18 cellular contexts compared by ENCODE assay signal in genomic region chr18:38972571-38972970, GRCh38.
DNase-seq lines count a peak whose midpoint lies in the region; TF ChIP-seq lines count a peak whose summit lies in the region.
"Had no signal": no experiment of that assay in that cellular context is flagged by ENCODE, and none has a peak within 500 bp of the region (broad histone marks: within the 10 kb centered on the region; RNA-seq: fewer than 3 reads in every experiment).

No MANE protein-coding gene starts in this region.

- H3K4me3 Mint-ChIP-seq in activated CD4-positive, alpha-beta memory T cell treated with anti-CD3 and anti-CD28 coated beads for 36 hours: no peak overlapping the region
- H3K4me3 Mint-ChIP-seq: CD4-positive, CD25-positive, alpha-beta regulatory T cell; H9 had no signal

- H3K36me3 ChIP-seq in mesenchymal stem cell (ENCODE audit: control insufficient read depth in 1 of 2, insufficient read depth in 2 of 2, low read depth in 1 of 2, low read length in 2 of 2) (no peaks in the 10 kb centered on the region), smooth muscle cell (ENCODE audit: low read depth) (no peaks in the 10 kb centered on the region)
- H3K36me3 ChIP-seq: BE2C had no signal

- no peak overlapping the region for H3K9ac ChIP-seq in mesenchymal stem cell (ENCODE audit: low read length)
- H3K9ac ChIP-seq in smooth muscle cell (ENCODE audit: low read depth): no peak overlapping the region

- no peak overlapping the region for H3K4me2 ChIP-seq in mesenchymal stem cell (ENCODE audit: low read length, poor library complexity, severe bottlenecking)
- H3K4me2 ChIP-seq in smooth muscle cell: peak overlapping the region; percentile 19

- H2BK15ac ChIP-seq in mesenchymal stem cell (ENCODE audit: low read depth, poor library complexity, severe bottlenecking): no peak overlapping the region

- no peak overlapping the region for H2BK120ac ChIP-seq in mesenchymal stem cell (ENCODE audit: low read depth, low read length)

- H2AK5ac ChIP-seq in mesenchymal stem cell (ENCODE audit: low read length, severe bottlenecking): no peak overlapping the region

- H3K4me1 ChIP-seq in mesenchymal stem cell (ENCODE audit: control insufficient read depth, insufficient read depth, low read depth, low read length) (no peaks in the 10 kb centered on the region), smooth muscle cell (ENCODE audit: low read depth) (no peaks in the 10 kb centered on the region)
- H3K4me1 ChIP-seq: BE2C had no signal

- H4K91ac ChIP-seq in mesenchymal stem cell (ENCODE audit: low read length): no peak overlapping the region

- no peak overlapping the region for H2BK5ac ChIP-seq in mesenchymal stem cell (ENCODE audit: low read depth, low read length, poor library complexity, severe bottlenecking)

- no peak overlapping the region for H4K8ac ChIP-seq in mesenchymal stem cell (ENCODE audit: low read length)

- H3K9me3 Mint-ChIP-seq in activated CD4-positive, alpha-beta memory T cell treated with anti-CD3 and anti-CD28 coated beads for 36 hours: no peaks in the 10 kb centered on the region
- H3K9me3 Mint-ChIP-seq: H9 had no signal

- H3K79me1 ChIP-seq in mesenchymal stem cell (replicated peaks; ENCODE audit: low read length, poor library complexity, severe bottlenecking): no peaks in the 10 kb centered on the region

- no peak overlapping the region for H3K4me3 ChIP-seq in mesenchymal stem cell (ENCODE audit: insufficient read depth in 1 of 2, low read depth in 1 of 2, low read length in 2 of 2)
- no peak overlapping the region for H3K4me3 ChIP-seq in smooth muscle cell
- H3K4me3 ChIP-seq: GM12878 had no signal

- H3K4ac ChIP-seq in mesenchymal stem cell (ENCODE audit: low read depth in 1 of 2, low read length in 2 of 2): no peak overlapping the region

- no peaks in the 10 kb centered on the region for H3K27me3 ChIP-seq in mesenchymal stem cell (ENCODE audit: control insufficient read depth in 1 of 2, insufficient read depth in 1 of 2, low read length in 2 of 2)
- H3K27me3 ChIP-seq in smooth muscle cell (ENCODE audit: low read depth): no peaks in the 10 kb centered on the region
- H3K27me3 ChIP-seq: BE2C had no signal

- no peak overlapping the region for H3K27ac Mint-ChIP-seq in activated CD4-positive, alpha-beta memory T cell treated with anti-CD3 and anti-CD28 coated beads for 36 hours
- H3K27ac Mint-ChIP-seq: CD4-positive, CD25-positive, alpha-beta regulatory T cell; CD8-positive, alpha-beta memory T cell; H9 had no signal

- no peaks in the 10 kb centered on the region for H4K20me1 ChIP-seq in smooth muscle cell (ENCODE audit: low read depth)

- H3K36me3 Mint-ChIP-seq in activated CD4-positive, alpha-beta memory T cell treated with anti-CD3 and anti-CD28 coated beads for 36 hours: no peaks in the 10 kb centered on the region
- H3K36me3 Mint-ChIP-seq: CD4-positive, CD25-positive, alpha-beta regulatory T cell had no signal

- no peak overlapping the region for H3K18ac ChIP-seq in mesenchymal stem cell (ENCODE audit: low read depth in 1 of 2, low read length in 2 of 2)

- POLR2A ChIA-PET in activated CD4-positive, alpha-beta memory T cell treated with anti-CD3 and anti-CD28 coated beads for 36 hours (lab: Charles Lee): no interaction called here

- H3K79me2 ChIP-seq in smooth muscle cell (ENCODE audit: low read depth): no peaks in the 10 kb centered on the region

- no peaks in the 10 kb centered on the region for H3F3A ChIP-seq in smooth muscle cell (ENCODE audit: low read depth)

- H3K27me3 Mint-ChIP-seq in activated CD4-positive, alpha-beta memory T cell treated with anti-CD3 and anti-CD28 coated beads for 36 hours: peaks cover 2% of the 10 kb centered on the region
- H3K27me3 Mint-ChIP-seq: CD4-positive, CD25-positive, alpha-beta regulatory T cell; CD8-positive, alpha-beta memory T cell had no signal

- intact Hi-C loops in activated CD4-positive, alpha-beta memory T cell treated with anti-CD3 and anti-CD28 coated beads for 36 hours (cut with micrococcal nuclease): no loop called here

- no peak overlapping the region for H3K27ac ChIP-seq in mesenchymal stem cell (ENCODE audit: low read length, poor library complexity, severe bottlenecking)
- H3K27ac ChIP-seq in smooth muscle cell (ENCODE audit: low read depth): no peak overlapping the region
- no peak overlapping the region for H3K27ac ChIP-seq in substantia nigra (ENCODE audit: low read depth, low read length, poor library complexity, severe bottlenecking)

- CTCF ChIA-PET in activated CD4-positive, alpha-beta memory T cell treated with anti-CD3 and anti-CD28 coated beads for 36 hours (lab: Charles Lee): no interaction called here

- H3K14ac ChIP-seq in mesenchymal stem cell (ENCODE audit: low read length in 2 of 2): no peak overlapping the region

- TF ChIP-seq CTCF in smooth muscle cell (IDR thresholded peaks at IDR 0.05; ENCODE audit: borderline replicate concordance, insufficient read depth, poor library complexity, severe bottlenecking): no peak

- H2AFZ ChIP-seq in mesenchymal stem cell (ENCODE audit: low read depth, low read length) (no peak overlapping the region), smooth muscle cell (ENCODE audit: low read depth) (no peak overlapping the region)

- no peaks in the 10 kb centered on the region for H3K4me1 Mint-ChIP-seq in activated CD4-positive, alpha-beta memory T cell treated with anti-CD3 and anti-CD28 coated beads for 36 hours (ENCODE audit: low read depth)
- H3K4me1 Mint-ChIP-seq: CD4-positive, CD25-positive, alpha-beta regulatory T cell; CD8-positive, alpha-beta memory T cell had no signal

- no peak overlapping the region for H3K23ac ChIP-seq in mesenchymal stem cell (ENCODE audit: low read length in 2 of 2)

- no peak overlapping the region for H2BK12ac ChIP-seq in mesenchymal stem cell (ENCODE audit: low read length in 2 of 2)

- H3K9me3 ChIP-seq in mesenchymal stem cell (ENCODE audit: control insufficient read depth, low read length) (peaks cover 13% of the 10 kb centered on the region), smooth muscle cell (replicated peaks; ENCODE audit: low read depth) (no peaks in the 10 kb centered on the region)
- H3K9me3 ChIP-seq: BE2C had no signal

- peak; percentile 26 for DNase-seq in astrocyte of the hippocampus (ENCODE audit: low read depth, low spot score)
- DNase-seq in mesenchymal stem cell: peak; percentile 9
- DNase-seq in smooth muscle cell (lab: John Stamatoyannopoulos, UW; ENCODE audit: unreplicated experiment): no peak
- no peak for DNase-seq in activated CD4-positive, alpha-beta memory T cell treated with anti-CD3 and anti-CD28 coated beads for 36 hours
- no peak for DNase-seq in substantia nigra (lab: John Stamatoyannopoulos, UW)
- DNase-seq in NOMO-1 treated with DMSO at 0.1 percent for 48 hours (lab: John Stamatoyannopoulos, UW; ENCODE audit: unreplicated experiment): no peak
- DNase-seq: ACHN; BE2C; C1 segment of cervical spinal cord; CD4-positive, CD25-positive, alpha-beta regulatory T cell; CD8-positive, alpha-beta memory T cell; COR-L47; DMS 273 treated with DMSO at 0.1 percent for 48 hours; DMS53; DND-41; EL; H9 had no signal

- 100% methylated on average over 1 of the region's 1 CpG for WGBS in mesenchymal stem cell
- 67% methylated on average over 1 of the region's 1 CpG for WGBS in smooth muscle cell (ENCODE audit: low lambda C conversion rate)

Comparison
In these comparisons a context has a peak if more than half of its experiments do, and no peak if none do; other contexts are left out.
1. DNase-seq: peak in astrocyte of the hippocampus (single experiment) and mesenchymal stem cell (single experiment); none in smooth muscle cell (single experiment), activated CD4-positive, alpha-beta memory T cell treated with anti-CD3 and anti-CD28 coated beads for 36 hours (single experiment), substantia nigra (0 of 49) and NOMO-1 treated with DMSO at 0.1 percent for 48 hours (single experiment).